In the genomic region with DNA sequence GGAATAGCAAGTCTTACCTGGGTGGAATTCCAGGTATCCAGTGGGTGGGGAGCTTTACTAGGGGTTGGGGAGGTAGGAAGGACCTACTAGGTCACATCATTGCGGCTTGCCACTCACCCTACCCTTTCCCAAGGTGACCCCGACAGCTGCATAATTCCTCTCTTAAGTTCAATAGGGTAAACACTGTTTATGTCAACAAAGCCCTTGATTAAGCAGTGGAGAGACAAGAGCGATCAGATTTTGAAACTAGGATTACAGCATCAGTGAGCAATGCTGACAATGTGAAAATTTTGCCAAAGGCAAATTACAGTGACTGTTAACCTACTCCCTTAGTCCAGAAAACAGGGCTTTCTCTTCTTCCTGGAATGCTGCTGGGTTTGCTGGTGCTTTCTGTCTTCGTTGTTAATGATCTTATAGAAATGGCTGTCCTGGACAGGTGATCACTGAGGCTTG, we compare ENCODE assay signal across 15 cellular contexts. TPM values are rescaled to one million over a fixed set of nuclear protein-coding genes. Genes with fewer than 3 reads are reported as not detected.
DNase-seq lines count a peak whose midpoint lies in the region; ATAC-seq and TF ChIP-seq lines count a peak whose summit lies in the region.
"Had no signal": no experiment of that assay in that cellular context is flagged by ENCODE, and none has a peak within 500 bp of the region (broad histone marks: within the 10 kb centered on the region; RNA-seq: fewer than 3 reads in every experiment).

No MANE protein-coding gene starts in this region.

- H3K4me3 ChIP-seq in ACC112 (ENCODE audit: low read depth, low read length) (peak overlapping the region; percentile 5; the same call in 1 of the 2 replicates), HUES6 (ENCODE audit: low read depth, low read length) (no peak overlapping the region), breast epithelium (no peak overlapping the region), left lung (no peak overlapping the region)
- H3K4me3 ChIP-seq: Peyer's patch had no signal

- H3K27me3 ChIP-seq in ACC112 (ENCODE audit: insufficient read depth, low read length) = no peaks in the 10 kb centered on the region
- no peaks in the 10 kb centered on the region for H3K27me3 ChIP-seq in HUES6 (ENCODE audit: control insufficient read depth, insufficient read depth, low read length)
- H3K27me3 ChIP-seq in breast epithelium = no peaks in the 10 kb centered on the region
- no peaks in the 10 kb centered on the region for H3K27me3 ChIP-seq in left lung
- H3K27me3 ChIP-seq: Peyer's patch had no signal

- TF ChIP-seq CTCF in breast epithelium (IDR thresholded peaks at IDR 0.05) (no peak), left lung (IDR thresholded peaks at IDR 0.05) (no peak)

- ATAC-seq in left lung = peak; percentile 86
- ATAC-seq: HCT116 had no signal

- peak overlapping the region; percentile 36 for H3K9ac ChIP-seq in HUES6 (ENCODE audit: low read length)

- H2AFZ ChIP-seq in ACC112 (ENCODE audit: low read length, unreplicated experiment) = no peak overlapping the region

- H3K79me2 ChIP-seq in ACC112 (ENCODE audit: control insufficient read depth, insufficient read depth, low read length, unreplicated experiment) = no peaks in the 10 kb centered on the region

- no peak overlapping the region for H3K27ac ChIP-seq in ACC112 (ENCODE audit: low read depth, low read length)
- peak overlapping the region; percentile 47; the same call in 1 of the 2 replicates for H3K27ac ChIP-seq in HUES6 (ENCODE audit: low read depth, low read length)
- peak overlapping the region; percentile 42 to 69 for H3K27ac ChIP-seq in breast epithelium
- peak overlapping the region; percentile 20 to 63 for H3K27ac ChIP-seq in left lung
- H3K27ac ChIP-seq: HL-60 had no signal

- no peak for DNase-seq in breast epithelium (ENCODE audit: low spot score in 2 of 2)
- DNase-seq in left lung = no peak
- DNase-seq in cerebellar cortex (ENCODE audit: low spot score) = no peak
- DNase-seq in NCI-H2196 treated with DMSO at 0.1 percent for 48 hours (lab: John Stamatoyannopoulos, UW; ENCODE audit: unreplicated experiment) = no peak
- DNase-seq in activated CD4-positive, alpha-beta T cell treated with anti-CD3 and anti-CD28 coated beads, Interleukin-2, amount 50 U/mL, for 48 hours = no peak
- no peak for DNase-seq in CD1c-positive myeloid dendritic cell (ENCODE audit: extremely low spot score)
- DNase-seq: activated B cell treated with CpG ODN at 0.5 μM for 24 hours, dermis blood vessel endothelial cell, NCI-H1436 treated with DMSO at 0.1 percent for 48 hours, Peyer's patch, substantia nigra had no signal

- H3K36me3 ChIP-seq in ACC112 (ENCODE audit: insufficient read depth, low read length) (no peaks in the 10 kb centered on the region), HUES6 (ENCODE audit: control insufficient read depth, insufficient read depth, low read length) (no peaks in the 10 kb centered on the region), breast epithelium (no peaks in the 10 kb centered on the region), left lung (no peaks in the 10 kb centered on the region)
- H3K36me3 ChIP-seq: Peyer's patch had no signal

- H3K9me3 ChIP-seq in HUES6 (ENCODE audit: control insufficient read depth, insufficient read depth, low read depth, low read length) (no peaks in the 10 kb centered on the region), breast epithelium (no peaks in the 10 kb centered on the region), left lung (no peaks in the 10 kb centered on the region)
- H3K9me3 ChIP-seq: Peyer's patch had no signal

- H3K4me1 ChIP-seq in ACC112 (ENCODE audit: control insufficient read depth, insufficient read depth, low read length, unreplicated experiment) (peaks cover 10% of the 10 kb centered on the region), HUES6 (ENCODE audit: control insufficient read depth, insufficient read depth, low read length) (peaks cover 10% of the 10 kb centered on the region), breast epithelium (no peaks in the 10 kb centered on the region), left lung (peaks cover 0 to 5% of the 10 kb centered on the region in 2 donors)

- intact Hi-C loops in breast epithelium (cut with DNase I; ENCODE audit: low total_unique reads) = no loop called here
- intact Hi-C loops in left lung (cut with DNase I) = no loop called here

- TF ChIP-seq POLR2A in breast epithelium (IDR thresholded peaks at IDR 0.05) = no peak

RNA-seq across cellular contexts. Expression of a gene that starts 14.5 kb away (rescaled TPM):
- total RNA-seq in breast epithelium (100 to 1,000 TPM in 1 of 3 donors, 10 to 100 TPM in 2; 29.9 to 278 (median 46.9) TPM), left lung (10 to 100 TPM in 1 of 2 donors, 1 to 10 TPM in 1; 6.2 to 10.7 TPM)
- total RNA-seq: activated B cell treated with CpG ODN at 0.5 μM for 24 hours, dermis blood vessel endothelial cell had no signal

RNA-seq across cellular contexts. Expression of a gene that starts 21.3 kb away (rescaled TPM):
- total RNA-seq in breast epithelium = not detected
- not detected for total RNA-seq in left lung
- total RNA-seq: activated B cell treated with CpG ODN at 0.5 μM for 24 hours, dermis blood vessel endothelial cell, Peyer's patch had no signal

RNA-seq across cellular contexts. Expression of a gene that starts 24.8 kb away (rescaled TPM):
- total RNA-seq in breast epithelium (not detected), left lung (not detected)
- total RNA-seq: activated B cell treated with CpG ODN at 0.5 μM for 24 hours, dermis blood vessel endothelial cell, Peyer's patch had no signal

RNA-seq across cellular contexts. Expression of a gene that starts 36.7 kb away (rescaled TPM):
- total RNA-seq in breast epithelium (not detected), left lung (not detected)
- total RNA-seq: activated B cell treated with CpG ODN at 0.5 μM for 24 hours, dermis blood vessel endothelial cell, Peyer's patch had no signal

RNA-seq across cellular contexts. Expression of a gene that starts 42.4 kb away (rescaled TPM):
- total RNA-seq in breast epithelium (not detected), left lung (not detected)
- total RNA-seq: activated B cell treated with CpG ODN at 0.5 μM for 24 hours, dermis blood vessel endothelial cell, Peyer's patch had no signal
